Comparison of ENCODE assay signal across 11 cellular contexts in the genomic region with DNA sequence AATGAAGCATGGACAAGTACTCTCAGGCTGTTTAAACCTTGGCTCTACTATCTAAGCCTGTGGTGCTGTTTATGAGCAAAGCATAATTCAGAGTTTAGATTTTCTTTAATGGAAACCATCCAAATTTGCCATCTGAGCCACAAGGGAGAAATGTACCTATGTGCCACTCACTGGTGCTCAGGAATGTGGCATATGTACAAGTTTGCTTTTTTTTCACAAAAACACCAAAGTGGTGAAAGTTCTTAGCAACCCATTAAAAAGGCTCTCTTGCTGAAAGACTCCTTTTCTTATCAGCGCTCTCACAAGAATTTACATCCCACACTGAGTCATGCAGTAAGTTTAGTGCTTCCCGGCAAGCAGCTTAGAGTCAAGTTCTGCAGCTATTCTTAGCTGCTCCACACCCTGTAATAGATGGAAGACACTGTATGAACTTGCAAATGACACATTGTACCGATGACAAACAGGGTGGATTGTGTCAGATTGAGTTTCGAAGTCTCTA. TPM values are rescaled to one million over a fixed set of nuclear protein-coding genes. Genes with fewer than 3 reads are reported as not detected.
DNase-seq lines count a peak whose midpoint lies in the region; TF ChIP-seq lines count a peak whose summit lies in the region.
"Had no signal": no experiment of that assay in that cellular context is flagged by ENCODE, and none has a peak within 500 bp of the region (broad histone marks: within the 10 kb centered on the region; RNA-seq: fewer than 3 reads in every experiment).

No MANE protein-coding gene starts in this region.

- no peaks in the 10 kb centered on the region for H3K36me3 Mint-ChIP-seq in CD8-positive, alpha-beta memory T cell
- H3K36me3 Mint-ChIP-seq: naive thymus-derived CD8-positive, alpha-beta T cell had no signal

- H3K27me3 ChIP-seq in suprapubic skin, result no peaks in the 10 kb centered on the region
- H3K27me3 ChIP-seq in CD8-positive, alpha-beta memory T cell (ENCODE audit: insufficient read depth, low read length, poor library complexity, severe bottlenecking), result no peaks in the 10 kb centered on the region

- 31% methylated on average over 4 of the region's 4 CpGs for WGBS in suprapubic skin

- H3K27ac ChIP-seq in suprapubic skin, result peak overlapping the region; percentile 72
- no peak overlapping the region for H3K27ac ChIP-seq in CD8-positive, alpha-beta memory T cell (ENCODE audit: low read depth, low read length)

- CTCF ChIA-PET in CD8-positive, alpha-beta memory T cell (lab: Charles Lee), result no interaction called here

- TF ChIP-seq POLR2A in suprapubic skin (IDR thresholded peaks at IDR 0.05), result no peak

- TF ChIP-seq CTCF in suprapubic skin (IDR thresholded peaks at IDR 0.05), result no peak

- no peaks in the 10 kb centered on the region for H3K4me1 Mint-ChIP-seq in CD8-positive, alpha-beta memory T cell
- H3K4me1 Mint-ChIP-seq: naive thymus-derived CD8-positive, alpha-beta T cell had no signal

- no peaks in the 10 kb centered on the region for H3K27me3 Mint-ChIP-seq in CD8-positive, alpha-beta memory T cell

- no peak overlapping the region for H3K27ac Mint-ChIP-seq in CD8-positive, alpha-beta memory T cell
- H3K27ac Mint-ChIP-seq: naive thymus-derived CD8-positive, alpha-beta T cell had no signal

- H3K9me3 ChIP-seq in suprapubic skin, result no peaks in the 10 kb centered on the region
- H3K9me3 ChIP-seq in CD8-positive, alpha-beta memory T cell (ENCODE audit: low read length), result no peaks in the 10 kb centered on the region

- H3K4me3 ChIP-seq in suprapubic skin, result no peak overlapping the region
- H3K4me3 ChIP-seq in CD8-positive, alpha-beta memory T cell (ENCODE audit: low read length), result no peak overlapping the region

- no peaks in the 10 kb centered on the region for H3K36me3 ChIP-seq in suprapubic skin
- no peaks in the 10 kb centered on the region for H3K36me3 ChIP-seq in CD8-positive, alpha-beta memory T cell (ENCODE audit: insufficient read depth, low read length)

- no peak for TF ChIP-seq EP300 in suprapubic skin (IDR thresholded peaks at IDR 0.05)

- no peak overlapping the region for H3K4me3 Mint-ChIP-seq in CD8-positive, alpha-beta memory T cell
- H3K4me3 Mint-ChIP-seq: naive thymus-derived CD8-positive, alpha-beta T cell had no signal

- DNase-seq in HPDE6-E6E7 (ENCODE audit: extremely low spot score) (peak; percentile 77), amniotic stem cell (lab: John Stamatoyannopoulos, UW) (peak; percentile 48), iPS-NIHi11 (ENCODE audit: low spot score) (peak; percentile 6), suprapubic skin (ENCODE audit: low spot score in 2 of 2) (no peak), Kasumi-1 (lab: John Stamatoyannopoulos, UW) (no peak), NCI-H69 (lab: John Stamatoyannopoulos, UW) (no peak)
- DNase-seq in CD8-positive, alpha-beta memory T cell, result no peak
- DNase-seq in stimulated activated CD4-positive, alpha-beta T cell treated with anti-CD3 and anti-CD28 coated beads, Interleukin-4, amount 100 ng/mL, for 1 hour, result no peak
- DNase-seq: activated effector memory CD4-positive, alpha-beta T cell treated with anti-CD3 and anti-CD28 coated beads, Interleukin-2, amount 50 U/mL, for 16 hours; naive thymus-derived CD8-positive, alpha-beta T cell; NCI-H524 had no signal

- H3K9me3 Mint-ChIP-seq in CD8-positive, alpha-beta memory T cell, result peaks cover 0 to 3% (median 0%) of the 10 kb centered on the region in 5 donors

- POLR2A ChIA-PET in CD8-positive, alpha-beta memory T cell (lab: Charles Lee), result no interaction called here

- peaks cover 12% of the 10 kb centered on the region for H3K4me1 ChIP-seq in suprapubic skin
- no peaks in the 10 kb centered on the region for H3K4me1 ChIP-seq in CD8-positive, alpha-beta memory T cell (ENCODE audit: insufficient read depth, low read length)

RNA-seq across cellular contexts. Expression of a gene that starts 57.3 kb away (rescaled TPM):
- total RNA-seq in suprapubic skin, result 10 to 100 TPM in 3 of 4 donors, 1 to 10 TPM in 1; 3.1 to 16.7 (median 12.2) TPM
- not detected for total RNA-seq in CD8-positive, alpha-beta memory T cell
- not detected for polyA plus RNA-seq in CD8-positive, alpha-beta memory T cell
- total RNA-seq: naive thymus-derived CD8-positive, alpha-beta T cell had no signal
- polyA plus RNA-seq: naive thymus-derived CD8-positive, alpha-beta T cell had no signal

Comparison
In these comparisons a context has a peak if more than half of its experiments do, and no peak if none do; other contexts are left out.
1. DNase-seq: peak in HPDE6-E6E7 (single experiment), amniotic stem cell (single experiment) and iPS-NIHi11 (single experiment); none in suprapubic skin (0 of 2), CD8-positive, alpha-beta memory T cell (0 of 5), Kasumi-1 (0 of 2), stimulated activated CD4-positive, alpha-beta T cell treated with anti-CD3 and anti-CD28 coated beads, Interleukin-4, amount 100 ng/mL, for 1 hour (single experiment) and NCI-H69 (single experiment).